32 cellular contexts compared by ENCODE assay signal in the genomic region with DNA sequence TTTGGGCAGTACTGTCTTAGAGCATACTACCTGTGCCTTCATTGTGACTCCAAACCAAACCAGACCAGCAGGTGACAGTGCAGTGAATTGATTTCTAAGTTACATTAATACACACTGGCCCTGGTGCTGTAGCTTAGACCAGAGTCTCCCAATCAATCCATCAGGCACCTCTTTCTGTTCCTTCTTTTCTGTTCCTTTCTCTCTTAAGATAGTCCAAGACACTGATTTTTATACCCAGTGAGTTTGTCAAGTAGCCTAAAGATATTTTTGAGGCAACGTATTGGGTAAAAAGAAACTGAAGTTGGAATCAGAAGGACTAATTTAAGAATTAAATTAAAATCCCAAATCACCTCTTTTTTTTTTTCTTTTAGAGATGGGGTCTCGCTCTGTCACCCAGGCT.
"Had no signal": no experiment of that assay in that cellular context is flagged by ENCODE, and none has a peak within 500 bp of the region (broad histone marks: within the 10 kb centered on the region; RNA-seq: fewer than 3 reads in every experiment).

No MANE protein-coding gene starts in this region.

- DNase-seq: activated B cell treated with CpG ODN at 0.5 μM for 24 hours; activated CD4-positive, alpha-beta memory T cell treated with anti-CD3 and anti-CD28 coated beads for 36 hours; activated CD4-positive, alpha-beta T cell treated with anti-CD3 and anti-CD28 coated beads for 4 hours; activated CD4-positive, alpha-beta T cell treated with anti-CD3 and anti-CD28 coated beads, Interleukin-2, amount 10 ng/mL, durations not matched to agents 24 days and 14 days; activated CD4-positive, alpha-beta T cell treated with anti-CD3 and anti-CD28 coated beads, Interleukin-2, amount 50 U/mL, for 1 hour; activated CD4-positive, alpha-beta T cell treated with anti-CD3 and anti-CD28 coated beads, Interleukin-2, amount 50 U/mL, for 4 hours; activated CD4-positive, CD25-positive, alpha-beta regulatory T cell treated with anti-CD3 and anti-CD28 coated beads, Interleukin-2, amount 50 U/mL, for 72 hours; activated CD8-positive, alpha-beta memory T cell treated with anti-CD3 and anti-CD28 coated beads, Interleukin-2, amount 50 U/mL, for 4 hours; activated CD8-positive, alpha-beta T cell treated with anti-CD3 and anti-CD28 coated beads for 36 hours; activated effector memory CD4-positive, alpha-beta T cell treated with anti-CD3 and anti-CD28 coated beads, Interleukin-2, amount 50 U/mL, for 16 hours; activated gamma-delta T cell treated with Interleukin-2 at 50 U/mL for 16 hours; activated naive CD4-positive, alpha-beta T cell; activated naive CD4-positive, alpha-beta T cell treated with anti-CD3 and anti-CD28 coated beads for 36 hours; activated naive CD4-positive, alpha-beta T cell treated with anti-CD3 and anti-CD28 coated beads, Interleukin-2, amount 50 U/mL, for 16 hours; activated naive CD8-positive, alpha-beta T cell treated with anti-CD3 and anti-CD28 coated beads for 36 hours; activated T-cell treated with anti-CD3 and anti-CD28 coated beads for 4 hours; activated T-cell treated with anti-CD3 and anti-CD28 coated beads, Interleukin-2, amount 50 U/mL, for 1 hour; activated T-cell treated with anti-CD3 and anti-CD28 coated beads, Interleukin-2, amount 50 U/mL, for 4 hours; activated T-cell treated with anti-CD3 and anti-CD28 coated beads, Interleukin-2, amount 50 U/mL, for 72 hours; adrenal gland; amniotic stem cell; aorta; body of pancreas; brain microvascular endothelial cell; central memory CD4-positive, alpha-beta T cell; T-helper 2 cell; T-helper 9 cell had no signal

- H3K27me3 ChIP-seq: adrenal gland, body of pancreas, brain microvascular endothelial cell, breast epithelium had no signal

- ATAC-seq: activated CD8-positive, alpha-beta T cell treated with anti-CD3 and anti-CD28 coated beads for 36 hours; activated naive CD4-positive, alpha-beta T cell treated with anti-CD3 and anti-CD28 coated beads, Interleukin-2, amount 50 U/mL, for 72 hours; activated T-cell treated with anti-CD3 and anti-CD28 coated beads, Interleukin-2, amount 50 U/mL, for 4 hours; activated T-cell treated with anti-CD3 and anti-CD28 coated beads, Interleukin-2, amount 50 U/mL, for 72 hours; activated T-helper 17 cell treated with anti-CD3 and anti-CD28 coated beads, Interleukin-2, amount 50 U/mL, for 72 hours; body of pancreas had no signal

- H3K4me3 ChIP-seq: adrenal gland, body of pancreas, breast epithelium had no signal

- H3K9me3 ChIP-seq: body of pancreas, breast epithelium had no signal

- H3K27ac ChIP-seq: adrenal gland, body of pancreas, brain microvascular endothelial cell, breast epithelium had no signal

- H3K4me1 ChIP-seq: breast epithelium had no signal

- H3K36me3 ChIP-seq: adrenal gland, brain microvascular endothelial cell, breast epithelium had no signal

- FAIRE-seq: astrocyte, TTC549 had no signal
